8 cellular contexts compared by ENCODE assay signal in genomic region chr10:52308251-52309031, GRCh38. TPM values are rescaled to one million over a fixed set of nuclear protein-coding genes. Genes with fewer than 3 reads are reported as not detected.
DNase-seq lines count a peak whose midpoint lies in the region; ATAC-seq, FAIRE-seq and TF ChIP-seq lines count a peak whose summit lies in the region.

No MANE protein-coding gene starts in this region.

- H3K27me3 ChIP-seq in BLaER1 treated with 17β-estradiol and CSF1 and Interleukin-3, amounts not matched to agents 10 nM and 100 nM, result peaks cover 13 to 27% (median 23%) of the 10 kb centered on the region in 11 experiments; a peak in 21 of 22 replicates
- H3K27me3 ChIP-seq in astrocyte (ENCODE audit: insufficient read depth, low read length) (no peaks in the 10 kb centered on the region), hepatocyte (peaks cover 21% of the 10 kb centered on the region)

- DNase-seq in NCI-H460 (ENCODE audit: extremely low read depth, low read depth) (peak; percentile 47), astrocyte (ENCODE audit: low read depth) (peak; percentile 55), hepatocyte (ENCODE audit: low spot score) (peak; percentile 79), progenitor cell of endocrine pancreas (ENCODE audit: low spot score, unreplicated experiment) (peak; percentile 29)
- DNase-seq in activated CD4-positive, alpha-beta memory T cell treated with anti-CD3 and anti-CD28 coated beads, Interleukin-2, amount 10 ng/mL, durations not matched to agents 7 days and 5 days, result no peak

- no peaks in the 10 kb centered on the region for H3K36me3 Mint-ChIP-seq in astrocyte (ENCODE audit: low read depth, unreplicated experiment)
- H3K36me3 Mint-ChIP-seq in progenitor cell of endocrine pancreas (ENCODE audit: insufficient read depth), result no peaks in the 10 kb centered on the region
- no peaks in the 10 kb centered on the region for H3K36me3 Mint-ChIP-seq in activated CD4-positive, alpha-beta memory T cell treated with anti-CD3 and anti-CD28 coated beads, Interleukin-2, amount 10 ng/mL, durations not matched to agents 7 days and 5 days (ENCODE audit: low read depth)

- FAIRE-seq in astrocyte (lab: Jason Lieb, UNC), result no peak

- POLR2A ChIA-PET in activated CD4-positive, alpha-beta memory T cell treated with anti-CD3 and anti-CD28 coated beads, Interleukin-2, amount 10 ng/mL, durations not matched to agents 7 days and 5 days (lab: Charles Lee), result no interaction called here

- TF ChIP-seq CTCF in astrocyte (IDR thresholded peaks at IDR 0.05; ENCODE audit: insufficient read depth, low read depth, low read length), result peak; percentile 69
- peak; percentile 84 for TF ChIP-seq CTCF in hepatocyte (IDR thresholded peaks at IDR 0.05; ENCODE audit: poor library complexity)
- TF ChIP-seq CTCF in progenitor cell of endocrine pancreas (IDR thresholded peaks at IDR 0.05; ENCODE audit: unreplicated experiment), result peak; percentile 87

- no peaks in the 10 kb centered on the region for H3K36me3 ChIP-seq in BLaER1 treated with 17β-estradiol and CSF1 and Interleukin-3, amounts not matched to agents 10 nM and 100 nM
- no peaks in the 10 kb centered on the region for H3K36me3 ChIP-seq in astrocyte (ENCODE audit: insufficient read depth, low read length)
- no peaks in the 10 kb centered on the region for H3K36me3 ChIP-seq in hepatocyte (replicated peaks; ENCODE audit: insufficient read depth, low read depth)

- peak overlapping the region; percentile 54 to 68 (median 60) for H3K4me3 ChIP-seq in BLaER1 treated with 17β-estradiol and CSF1 and Interleukin-3, amounts not matched to agents 10 nM and 100 nM
- H3K4me3 ChIP-seq in astrocyte (ENCODE audit: insufficient read depth, low read depth, low read length) (peak overlapping the region; percentile 69), hepatocyte (peak overlapping the region; percentile 83)

- CTCF ChIA-PET in activated CD4-positive, alpha-beta memory T cell treated with anti-CD3 and anti-CD28 coated beads, Interleukin-2, amount 10 ng/mL, durations not matched to agents 7 days and 5 days (lab: Charles Lee), result no interaction called here

- no peaks in the 10 kb centered on the region for H3K9me2 ChIP-seq in hepatocyte (replicated peaks; ENCODE audit: insufficient read depth)

- H3K9me3 Mint-ChIP-seq in astrocyte (ENCODE audit: unreplicated experiment) (no peaks in the 10 kb centered on the region), progenitor cell of endocrine pancreas (ENCODE audit: low read depth) (no peaks in the 10 kb centered on the region)
- no peaks in the 10 kb centered on the region for H3K9me3 Mint-ChIP-seq in activated CD4-positive, alpha-beta memory T cell treated with anti-CD3 and anti-CD28 coated beads, Interleukin-2, amount 10 ng/mL, durations not matched to agents 7 days and 5 days

- peak overlapping the region; percentile 77 to 96 (median 92) for H3K4me2 ChIP-seq in BLaER1 treated with 17β-estradiol and CSF1 and Interleukin-3, amounts not matched to agents 10 nM and 100 nM
- H3K4me2 ChIP-seq in astrocyte (ENCODE audit: low read length), result peak overlapping the region; percentile 91
- peak overlapping the region; percentile 90 for H3K4me2 ChIP-seq in hepatocyte

- peak overlapping the region; percentile 87 for H3K4me3 Mint-ChIP-seq in astrocyte (ENCODE audit: unreplicated experiment)
- H3K4me3 Mint-ChIP-seq in progenitor cell of endocrine pancreas (ENCODE audit: low read depth), result peak overlapping the region; percentile 85
- H3K4me3 Mint-ChIP-seq in activated CD4-positive, alpha-beta memory T cell treated with anti-CD3 and anti-CD28 coated beads, Interleukin-2, amount 10 ng/mL, durations not matched to agents 7 days and 5 days, result no peak overlapping the region

- H3K79me2 ChIP-seq in astrocyte (ENCODE audit: insufficient read depth, low read length) (no peaks in the 10 kb centered on the region), hepatocyte (no peaks in the 10 kb centered on the region)

- peaks cover 3% of the 10 kb centered on the region for H3K4me1 Mint-ChIP-seq in astrocyte (ENCODE audit: low read depth, unreplicated experiment)
- peaks cover 5% of the 10 kb centered on the region for H3K4me1 Mint-ChIP-seq in progenitor cell of endocrine pancreas (ENCODE audit: low read depth)
- H3K4me1 Mint-ChIP-seq in activated CD4-positive, alpha-beta memory T cell treated with anti-CD3 and anti-CD28 coated beads, Interleukin-2, amount 10 ng/mL, durations not matched to agents 7 days and 5 days, result peaks cover 1% of the 10 kb centered on the region

- H3K27ac ChIP-seq in BLaER1 treated with 17β-estradiol and CSF1 and Interleukin-3, amounts not matched to agents 10 nM and 100 nM, result 0 out of 22 replicates have a peak overlapping the region, but pooled peaks of 2 of the 11 experiments have one; percentile 19 to 32
- H3K27ac ChIP-seq in astrocyte (ENCODE audit: low read depth, low read length) (peak overlapping the region; percentile 46), hepatocyte (no peak overlapping the region)

- H3K27me3 Mint-ChIP-seq in astrocyte (ENCODE audit: low read depth, unreplicated experiment) (peaks cover 24% of the 10 kb centered on the region), progenitor cell of endocrine pancreas (peaks cover 47% of the 10 kb centered on the region)
- H3K27me3 Mint-ChIP-seq in activated CD4-positive, alpha-beta memory T cell treated with anti-CD3 and anti-CD28 coated beads, Interleukin-2, amount 10 ng/mL, durations not matched to agents 7 days and 5 days, result peaks cover 20% of the 10 kb centered on the region

- no peaks in the 10 kb centered on the region; a peak in 1 of 22 replicates for H4K20me1 ChIP-seq in BLaER1 treated with 17β-estradiol and CSF1 and Interleukin-3, amounts not matched to agents 10 nM and 100 nM
- H4K20me1 ChIP-seq in astrocyte (ENCODE audit: insufficient read depth, low read length) (no peaks in the 10 kb centered on the region), hepatocyte (ENCODE audit: insufficient read depth, poor library complexity, severe bottlenecking) (no peaks in the 10 kb centered on the region)

- 2% methylated on average over 40 of the region's 40 CpGs for WGBS in hepatocyte (ENCODE audit: low lambda C conversion rate, missing lambda C conversion rate)

- peak overlapping the region; percentile 18 to 74 (median 55); a peak in 20 of 22 replicates for H3K9ac ChIP-seq in BLaER1 treated with 17β-estradiol and CSF1 and Interleukin-3, amounts not matched to agents 10 nM and 100 nM
- H3K9ac ChIP-seq in astrocyte (ENCODE audit: low read length), result peak overlapping the region; percentile 78

- H2AFZ ChIP-seq in astrocyte (ENCODE audit: low read depth, low read length) (peak overlapping the region; percentile 94), hepatocyte (peak overlapping the region; percentile 91)

- peaks cover 6 to 13% (median 9%) of the 10 kb centered on the region in 10 experiments; a peak in 19 of 20 replicates for H3K4me1 ChIP-seq in BLaER1 treated with 17β-estradiol and CSF1 and Interleukin-3, amounts not matched to agents 10 nM and 100 nM
- peaks cover 5% of the 10 kb centered on the region for H3K4me1 ChIP-seq in astrocyte (ENCODE audit: insufficient read depth, low read length)
- peaks cover 3% of the 10 kb centered on the region for H3K4me1 ChIP-seq in hepatocyte (ENCODE audit: insufficient read depth)

- H3K27ac Mint-ChIP-seq in astrocyte (ENCODE audit: unreplicated experiment) (peak overlapping the region; percentile 53), progenitor cell of endocrine pancreas (peak overlapping the region; percentile 52)
- no peak overlapping the region for H3K27ac Mint-ChIP-seq in activated CD4-positive, alpha-beta memory T cell treated with anti-CD3 and anti-CD28 coated beads, Interleukin-2, amount 10 ng/mL, durations not matched to agents 7 days and 5 days

- peak; percentile 74 for ATAC-seq in GM18519 (IDR thresholded peaks at IDR 0.05; ENCODE audit: low FRiP score, unreplicated experiment)
- peak; percentile 77 for ATAC-seq in HG02973 (IDR thresholded peaks at IDR 0.05; ENCODE audit: unreplicated experiment)

- no peaks in the 10 kb centered on the region for H3K9me3 ChIP-seq in BLaER1 treated with 17β-estradiol and CSF1 and Interleukin-3, amounts not matched to agents 10 nM and 100 nM (replicated peaks in 1 of 11)
- H3K9me3 ChIP-seq in astrocyte (ENCODE audit: insufficient read depth, low read depth, low read length), result no peaks in the 10 kb centered on the region
- H3K9me3 ChIP-seq in hepatocyte (ENCODE audit: low read depth), result no peaks in the 10 kb centered on the region

RNA-seq across cellular contexts. Expression of gene DKK1, which starts 5.6 kb away (rescaled TPM):
- 2.4 and 2.7 TPM in 2 replicates for total RNA-seq in NCI-H460 (2014; rRNA removed; shearing (Covaris generic))
- polyA plus RNA-seq in NCI-H460 (2014; cell fraction: nucleus; rRNA removed), result 3.3 and 7.0 TPM in 2 replicates
- total RNA-seq in astrocyte (7.4 and 13.7 TPM in 2 replicates), hepatocyte (40.3 and 47.1 TPM in 2 replicates), progenitor cell of endocrine pancreas (2.5 and 4.7 TPM in 2 replicates)
- polyA plus RNA-seq in hepatocyte, result 42.8 and 62.4 TPM in 2 replicates
- not detected for total RNA-seq in activated CD4-positive, alpha-beta memory T cell treated with anti-CD3 and anti-CD28 coated beads, Interleukin-2, amount 10 ng/mL, durations not matched to agents 7 days and 5 days
